Comparison of ENCODE assay signal across 32 cellular contexts in genomic region chr1:205102404-205102803, GRCh38. TPM values are rescaled to one million over a fixed set of nuclear protein-coding genes. Genes with fewer than 3 reads are reported as not detected.
"Had no signal": no experiment of that assay in that cellular context is flagged by ENCODE, and none has a peak within 500 bp of the region (broad histone marks: within the 10 kb centered on the region; RNA-seq: fewer than 3 reads in every experiment).

No MANE protein-coding gene starts in this region.

- H3K4me1 ChIP-seq: colonic mucosa, esophagus squamous epithelium, gastrocnemius medialis, heart right ventricle, left lung, lower lobe of right lung had no signal

- DNase-seq: colonic mucosa; cortex of kidney; effector CD8-positive, alpha-beta T cell; effector memory CD8-positive, alpha-beta T cell; endodermal cell; erythroblast; esophagus squamous epithelium; foreskin fibroblast; foreskin melanocyte; gastrocnemius medialis; glutamatergic neuron; head of caudate nucleus; heart right ventricle; hippocampal formation; left cardiac atrium; left lung; left ventricle myocardium superior; lower lobe of right lung; mesenchymal stem cell; mucosa of descending colon; naive B cell had no signal

- H3K9me3 ChIP-seq: colonic mucosa, esophagus squamous epithelium, gastrocnemius medialis, heart right ventricle, left lung, lower lobe of right lung, mucosa of descending colon had no signal

- H3K9me3 Mint-ChIP-seq: dendritic cell treated with granulocyte-macrophage colony-stimulating factor and Interleukin-4, amounts not matched to agents 40 ng/mL and 50 ng/mL, for 4 days; effector memory CD8-positive, alpha-beta T cell; endodermal cell; mesothelial cell of epicardium; naive B cell had no signal

- ATAC-seq: effector memory CD8-positive, alpha-beta T cell; esophagus mucosa; gastrocnemius medialis; heart right ventricle; left cardiac atrium; left lung; left ventricle myocardium superior; lower lobe of right lung; mucosa of descending colon had no signal

- H3K4me3 Mint-ChIP-seq: dendritic cell treated with granulocyte-macrophage colony-stimulating factor and Interleukin-4, amounts not matched to agents 40 ng/mL and 50 ng/mL, for 4 days; effector memory CD8-positive, alpha-beta T cell; endodermal cell; mesothelial cell of epicardium; naive B cell had no signal

- H3K4me1 Mint-ChIP-seq: endodermal cell, mesothelial cell of epicardium had no signal

- H3K27ac ChIP-seq: colonic mucosa, epithelial cell of prostate, esophagus squamous epithelium, gastrocnemius medialis, heart right ventricle, left lung, lower lobe of right lung had no signal

- H3K27me3 Mint-ChIP-seq: dendritic cell treated with granulocyte-macrophage colony-stimulating factor and Interleukin-4, amounts not matched to agents 40 ng/mL and 50 ng/mL, for 4 days; effector memory CD8-positive, alpha-beta T cell; naive B cell had no signal

- H3K27me3 ChIP-seq: colonic mucosa, esophagus squamous epithelium, gastrocnemius medialis, heart right ventricle, left lung had no signal

- H3K27ac Mint-ChIP-seq: dendritic cell treated with granulocyte-macrophage colony-stimulating factor and Interleukin-4, amounts not matched to agents 40 ng/mL and 50 ng/mL, for 4 days; endodermal cell; mesothelial cell of epicardium had no signal

- H3K4me3 ChIP-seq: colonic mucosa, esophagus squamous epithelium, gastrocnemius medialis, heart right ventricle, left lung, lower lobe of right lung, mucosa of descending colon had no signal

RNA-seq across cellular contexts. Expression of gene CNTN2, which starts 59.4 kb away (rescaled TPM):
- total RNA-seq: dermis microvascular lymphatic vessel endothelial cell, gastrocnemius medialis, glomerular endothelial cell, kidney epithelial cell, left lung, lower lobe of right lung, lung microvascular endothelial cell, mesenteric fat pad, myocyte had no signal
- polyA plus RNA-seq: keratinocyte had no signal
